Comparison of ENCODE assay signal across 12 cellular contexts in the genomic region with DNA sequence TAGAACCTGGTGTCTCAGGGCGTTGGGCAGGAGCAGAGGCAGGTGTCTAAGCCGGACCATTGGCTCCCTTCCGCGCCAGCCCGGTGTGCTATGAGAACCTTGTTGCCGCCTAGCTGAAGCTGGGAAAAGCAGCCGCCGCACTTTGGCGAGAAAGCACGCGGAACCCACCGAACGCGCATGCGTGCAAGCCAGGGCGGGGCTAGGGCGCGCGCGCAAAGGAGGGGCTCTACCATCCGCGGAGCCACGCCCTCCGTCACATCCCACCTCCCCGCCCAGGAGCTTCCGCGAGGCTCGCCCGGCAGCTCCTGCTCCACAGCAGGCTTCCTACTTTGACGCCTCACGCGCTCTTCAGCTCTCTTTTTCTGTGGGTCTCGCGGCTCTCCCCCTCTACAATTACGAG. TPM values are rescaled to one million over a fixed set of nuclear protein-coding genes. Genes with fewer than 3 reads are reported as not detected.
DNase-seq lines count a peak whose midpoint lies in the region; ATAC-seq and TF ChIP-seq lines count a peak whose summit lies in the region.
"Had no signal": no experiment of that assay in that cellular context is flagged by ENCODE, and none has a peak within 500 bp of the region (broad histone marks: within the 10 kb centered on the region; RNA-seq: fewer than 3 reads in every experiment).

No MANE protein-coding gene starts in this region.

- H2BK15ac ChIP-seq in neuronal stem cell (ENCODE audit: low read length) = no peak overlapping the region

- peaks cover 0 to 17% (median 4%) of the 10 kb centered on the region in 45 donors for H3K27me3 ChIP-seq in dorsolateral prefrontal cortex
- H3K27me3 ChIP-seq in neuronal stem cell (ENCODE audit: control insufficient read depth in 3 of 3, insufficient read depth in 3 of 3, low read depth in 1 of 3, low read length in 3 of 3) = no peaks in the 10 kb centered on the region
- no peaks in the 10 kb centered on the region for H3K27me3 ChIP-seq in A673 (replicated peaks; ENCODE audit: insufficient read depth, low read depth, low read length, poor library complexity)

- H3K36me3 ChIP-seq in neuronal stem cell (replicated peaks in 1 of 2; ENCODE audit: control insufficient read depth in 2 of 2, insufficient read depth in 2 of 2, low read length in 2 of 2) = no peaks in the 10 kb centered on the region
- no peaks in the 10 kb centered on the region for H3K36me3 ChIP-seq in A673 (ENCODE audit: insufficient read depth, low read length, poor library complexity, severe bottlenecking)

- peaks cover 2 to 3% of the 10 kb centered on the region in 2 donors for H3K9me3 ChIP-seq in neuronal stem cell (replicated peaks in 1 of 2; ENCODE audit: control insufficient read depth in 2 of 2, insufficient read depth in 1 of 2, low read depth in 1 of 2, low read length in 2 of 2)
- no peaks in the 10 kb centered on the region for H3K9me3 ChIP-seq in A673 (ENCODE audit: low read depth, low read length, poor library complexity, severe bottlenecking)

- H3K9ac ChIP-seq in neuronal stem cell (ENCODE audit: low read depth, low read length, poor library complexity) = no peak overlapping the region

- peak; percentile 8 for DNase-seq in AG10803 (ENCODE audit: low read depth)
- DNase-seq in NCI-H1092 treated with DMSO at 0.1 percent for 48 hours (lab: John Stamatoyannopoulos, UW) = peak; percentile 48
- DNase-seq in dorsolateral prefrontal cortex = peak; percentile 7 to 58 (median 34)
- DNase-seq in neuronal stem cell (ENCODE audit: low spot score) = no peak
- no peak for DNase-seq in A673 (ENCODE audit: low spot score)
- DNase-seq: DMS79 treated with DMSO at 0.1 percent for 48 hours had no signal

- peak overlapping the region; percentile 48 for H3K18ac ChIP-seq in neuronal stem cell (ENCODE audit: low read length)

- no peaks in the 10 kb centered on the region for H3K79me1 ChIP-seq in neuronal stem cell (ENCODE audit: low read depth, low read length)

- no peak overlapping the region for H2AK5ac ChIP-seq in neuronal stem cell (ENCODE audit: low read depth, low read length)

- no peak overlapping the region for H4K8ac ChIP-seq in neuronal stem cell (ENCODE audit: low read depth, low read length)

- H3K4me2 ChIP-seq in neuronal stem cell (ENCODE audit: insufficient read depth, low read length, poor library complexity, severe bottlenecking) = no peak overlapping the region

- H2BK120ac ChIP-seq in neuronal stem cell (ENCODE audit: low read depth, low read length) = no peak overlapping the region

- CTCF ChIA-PET in A673 (lab: Charles Lee) = no interaction called here

- BruUV-seq in A673 (replicated peaks; lab: Mats Ljungman, UMichigan) = no TSS peak

- H4K91ac ChIP-seq in neuronal stem cell (ENCODE audit: low read depth, low read length, poor library complexity) = no peak overlapping the region

- peak overlapping the region; percentile 41 for H2BK12ac ChIP-seq in neuronal stem cell (ENCODE audit: low read length)

- H3K4me1 ChIP-seq in neuronal stem cell (ENCODE audit: control insufficient read depth in 2 of 2, insufficient read depth in 1 of 2, low read depth in 1 of 2, low read length in 2 of 2) (no peaks in the 10 kb centered on the region), A673 (ENCODE audit: insufficient read depth, low read length, poor library complexity, severe bottlenecking) (no peaks in the 10 kb centered on the region)
- H3K4me1 ChIP-seq: psoas muscle had no signal

- H3K4ac ChIP-seq in neuronal stem cell (ENCODE audit: low read length) = no peak overlapping the region

- POLR2A ChIA-PET in A673 (lab: Charles Lee; ENCODE audit: low non-redundant PET) = no interaction called here

- no CpG with 5 or more reads among the region's 35 CpGs for WGBS in neuronal stem cell (ENCODE audit: extremely low coverage in 2 of 2, insufficient read length in 2 of 2, insufficient replicate concordance in 1 of 2), 2 donors

- H3K23ac ChIP-seq in neuronal stem cell (ENCODE audit: low read depth, low read length, poor library complexity) = peak overlapping the region; percentile 20

- TF ChIP-seq CTCF in AG10803 (conservative IDR thresholded peaks at IDR 0.05; ENCODE audit: low read length) (no peak), dorsolateral prefrontal cortex (IDR thresholded peaks at IDR 0.05 in 54 of 56, conservative IDR thresholded peaks at IDR 0.05 in 2 of 56; ENCODE audit: low read depth in 1 of 56, partially characterized antibody in 56 of 56) (no peak), A673 (conservative IDR thresholded peaks at IDR 0.05; ENCODE audit: low read depth, low read length) (no peak)

- no peak overlapping the region for H3K14ac ChIP-seq in neuronal stem cell (ENCODE audit: low read length)

- intact Hi-C loops in dorsolateral prefrontal cortex (cut with DNase I) (no loop called here), A673 (cut with micrococcal nuclease; ENCODE audit: unreplicated experiment) (no loop called here)

- H3K27ac ChIP-seq in dorsolateral prefrontal cortex (no peak overlapping the region), neuronal stem cell (replicated peaks; ENCODE audit: low read length) (no peak overlapping the region), A673 (ENCODE audit: low read depth, low read length, poor library complexity, severe bottlenecking) (no peak overlapping the region)
- H3K27ac ChIP-seq: psoas muscle had no signal

- no peak overlapping the region for H2BK5ac ChIP-seq in neuronal stem cell (ENCODE audit: low read length)

- no peak for ATAC-seq in GM21576 (IDR thresholded peaks at IDR 0.05; ENCODE audit: unreplicated experiment)
- no peak for ATAC-seq in GM19324 (IDR thresholded peaks at IDR 0.05; ENCODE audit: low FRiP score, unreplicated experiment)
- no peak for ATAC-seq in HG03135 (IDR thresholded peaks at IDR 0.05; ENCODE audit: unreplicated experiment)
- ATAC-seq: psoas muscle had no signal

- H2AFZ ChIP-seq in neuronal stem cell (ENCODE audit: low read length) = no peak overlapping the region

- H3K4me3 ChIP-seq in AG10803 (ENCODE audit: low read length) = no peak overlapping the region
- peak overlapping the region in 35 of 59 donors; percentile 0 to 44 (median 25) for H3K4me3 ChIP-seq in dorsolateral prefrontal cortex
- H3K4me3 ChIP-seq in neuronal stem cell (ENCODE audit: low read length in 2 of 2) = no peak overlapping the region
- no peak overlapping the region for H3K4me3 ChIP-seq in A673 (ENCODE audit: low read depth, low read length, poor library complexity, severe bottlenecking)
- H3K4me3 ChIP-seq: psoas muscle had no signal

RNA-seq across cellular contexts. Expression of a gene that starts 51.3 kb away (rescaled TPM):
- total RNA-seq in dorsolateral prefrontal cortex (under 1 TPM in 4 of 120 experiments, not detected in 116; 0.03 to 0.36 (median 0.06) TPM), A673 (2021) (not detected in 2 replicates)
- not detected for polyA plus RNA-seq in neuronal stem cell (2013, experiment 1 of 2)
- not detected for polyA plus RNA-seq in neuronal stem cell (2013, experiment 2 of 2)
- total RNA-seq: H4, M059J, psoas muscle had no signal

RNA-seq across cellular contexts. Expression of a gene that starts 51.9 kb away (rescaled TPM):
- total RNA-seq in dorsolateral prefrontal cortex (10 to 100 TPM; 27.0 to 62.5 (median 41.4) TPM), A673 (2021) (17.5 and 19.9 TPM in 2 replicates)
- polyA plus RNA-seq in neuronal stem cell (2013, experiment 1 of 2) = 11.3 TPM
- 11.5 TPM for polyA plus RNA-seq in neuronal stem cell (2013, experiment 2 of 2)

Comparison
In these comparisons a context has a peak if more than half of its experiments do, and no peak if none do; other contexts are left out.
1. DNase-seq: peak in AG10803 (single experiment), NCI-H1092 treated with DMSO at 0.1 percent for 48 hours (single experiment) and dorsolateral prefrontal cortex (10 of 10); none in neuronal stem cell (single experiment) and A673 (single experiment).
2. H3K4me3 ChIP-seq: peak in dorsolateral prefrontal cortex (35 of 59); none in AG10803 (single experiment), neuronal stem cell (0 of 2) and A673 (single experiment).